ENCODE assay signal across 10 cellular contexts in the genomic region with DNA sequence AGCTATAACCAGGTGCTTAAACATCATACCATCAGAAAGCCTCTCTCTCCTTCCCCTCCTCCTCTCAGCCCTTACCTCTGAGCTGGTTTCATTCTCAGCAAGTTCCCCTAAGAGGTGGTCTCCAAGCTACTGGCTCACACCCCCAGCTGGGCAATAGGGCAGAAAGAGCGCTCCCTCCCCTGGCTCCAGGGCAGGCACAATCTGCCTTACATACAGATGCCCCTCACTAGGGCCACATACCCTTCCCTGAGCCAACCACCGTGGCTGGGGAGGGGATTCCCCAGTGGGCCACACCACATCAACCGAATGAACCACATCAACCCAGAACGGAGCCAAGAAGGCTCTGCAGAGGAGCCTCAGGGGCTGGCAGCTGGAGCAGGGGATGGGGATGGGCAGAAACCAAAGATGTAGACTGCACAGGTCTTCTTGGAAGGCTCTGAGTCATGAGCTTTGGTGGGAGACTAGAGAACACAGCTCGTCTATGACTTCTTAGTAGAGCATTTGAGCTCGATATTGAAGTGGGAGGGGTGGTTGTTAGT. TPM values are rescaled to one million over a fixed set of nuclear protein-coding genes. Genes with fewer than 3 reads are reported as not detected.
DNase-seq lines count a peak whose midpoint lies in the region; ATAC-seq, FAIRE-seq and TF ChIP-seq lines count a peak whose summit lies in the region.
"Had no signal": no experiment of that assay in that cellular context is flagged by ENCODE, and none has a peak within 500 bp of the region (broad histone marks: within the 10 kb centered on the region; RNA-seq: fewer than 3 reads in every experiment).

No MANE protein-coding gene starts in this region.

- H3K4me1 ChIP-seq in BLaER1 treated with 17β-estradiol and CSF1 and Interleukin-3, amounts not matched to agents 10 nM and 100 nM = peaks cover 17 to 46% (median 33%) of the 10 kb centered on the region in 10 experiments; a peak in 19 of 20 replicates
- H3K4me1 ChIP-seq in skeletal muscle tissue (ENCODE audit: control insufficient read depth in 3 of 3, insufficient read depth in 3 of 3, low read length in 3 of 3) = peaks cover 4 to 16% (median 13%) of the 10 kb centered on the region in 3 donors
- H3K4me1 ChIP-seq: parathyroid adenoma had no signal

- H3K4me3 ChIP-seq in BLaER1 treated with 17β-estradiol and CSF1 and Interleukin-3, amounts not matched to agents 10 nM and 100 nM = no peak overlapping the region
- H3K4me3 ChIP-seq in skeletal muscle tissue (ENCODE audit: low read length in 3 of 3) = no peak overlapping the region

- H3K9ac ChIP-seq in BLaER1 treated with 17β-estradiol and CSF1 and Interleukin-3, amounts not matched to agents 10 nM and 100 nM = no peak overlapping the region
- no peak overlapping the region for H3K9ac ChIP-seq in skeletal muscle tissue (ENCODE audit: low read depth in 1 of 3, low read length in 3 of 3)
- H3K9ac ChIP-seq: parathyroid adenoma had no signal

- ATAC-seq in GM19324 (IDR thresholded peaks at IDR 0.05; ENCODE audit: low FRiP score, unreplicated experiment) (no peak), GM18870 (IDR thresholded peaks at IDR 0.05; ENCODE audit: unreplicated experiment) (no peak), GM18909 (IDR thresholded peaks at IDR 0.05; ENCODE audit: poor library complexity, unreplicated experiment) (no peak)

- peaks cover 20 to 32% (median 24%) of the 10 kb centered on the region in 11 experiments for H3K9me3 ChIP-seq in BLaER1 treated with 17β-estradiol and CSF1 and Interleukin-3, amounts not matched to agents 10 nM and 100 nM (replicated peaks in 1 of 11)
- no peaks in the 10 kb centered on the region for H3K9me3 ChIP-seq in skeletal muscle tissue (ENCODE audit: control insufficient read depth in 3 of 3, low read length in 3 of 3)

- peaks cover 12 to 24% (median 16%) of the 10 kb centered on the region in 11 experiments for H3K27me3 ChIP-seq in BLaER1 treated with 17β-estradiol and CSF1 and Interleukin-3, amounts not matched to agents 10 nM and 100 nM
- H3K27me3 ChIP-seq in skeletal muscle tissue (ENCODE audit: control insufficient read depth in 3 of 3, insufficient read depth in 3 of 3, low read length in 3 of 3) = peaks cover 11 to 16% (median 14%) of the 10 kb centered on the region in 3 donors

- H4K20me1 ChIP-seq in BLaER1 treated with 17β-estradiol and CSF1 and Interleukin-3, amounts not matched to agents 10 nM and 100 nM = peaks cover 0 to 12% (median 0%) of the 10 kb centered on the region in 11 experiments; a peak in 3 of 22 replicates

- DNase-seq in activated CD4-positive, alpha-beta T cell treated with anti-CD3 and anti-CD28 coated beads for 4 hours = peak; percentile 6 to 32
- peak; percentile 54 for DNase-seq in central memory CD4-positive, alpha-beta T cell
- DNase-seq in GM12892 (ENCODE audit: insufficient read length) = no peak

- no peak for FAIRE-seq in GM12892 (lab: Jason Lieb, UNC)
- FAIRE-seq: G401.6 had no signal

- peak overlapping the region; percentile 10 to 89 (median 71); a peak in 20 of 22 replicates for H3K4me2 ChIP-seq in BLaER1 treated with 17β-estradiol and CSF1 and Interleukin-3, amounts not matched to agents 10 nM and 100 nM

- TF ChIP-seq POLR2A in GM12892 (IDR thresholded peaks at IDR 0.05; ENCODE audit: low read depth, low read length) = no peak

- no peaks in the 10 kb centered on the region for H3K36me3 ChIP-seq in BLaER1 treated with 17β-estradiol and CSF1 and Interleukin-3, amounts not matched to agents 10 nM and 100 nM
- no peaks in the 10 kb centered on the region for H3K36me3 ChIP-seq in skeletal muscle tissue (ENCODE audit: control insufficient read depth in 3 of 3, insufficient read depth in 3 of 3, low read length in 3 of 3)

- no peak overlapping the region; a peak in 2 of 22 replicates for H3K27ac ChIP-seq in BLaER1 treated with 17β-estradiol and CSF1 and Interleukin-3, amounts not matched to agents 10 nM and 100 nM
- H3K27ac ChIP-seq in skeletal muscle tissue (ENCODE audit: low read depth, low read length) = peak overlapping the region; percentile 75
- H3K27ac ChIP-seq: parathyroid adenoma had no signal

RNA-seq across cellular contexts. Expression of gene FBLN2, which starts 4.6 kb away (rescaled TPM):
- total RNA-seq in skeletal muscle tissue = 35.5 TPM
- polyA plus RNA-seq in GM12892 (2012; ENCODE audit: missing spikeins) = 0.36 TPM
